1 cellular context compared by ENCODE assay signal in genomic region chr17:7419833-7420610, GRCh38.
TF ChIP-seq lines count a peak whose summit lies in the region.

Gene SPEM1 (plus strand): TSS chr17:7420324. CDS start chr17:7420385, 61 bp downstream.

TF ChIP-seq in HepG2, 621 proteins besides CTCF, POLR2A, EP300 and RAD21 (continued from another document):
- TF ChIP-seq ZBTB44 (CRISPR knock-in tag; IDR thresholded peaks at IDR 0.05) (no peak), ZNF318 (CRISPR knock-in tag; IDR thresholded peaks at IDR 0.05) (no peak), MAX (IDR thresholded peaks at IDR 0.05) (no peak), FOXO4 (CRISPR knock-in tag; conservative IDR thresholded peaks at IDR 0.05) (no peak), HIC2 (CRISPR knock-in tag; IDR thresholded peaks at IDR 0.05; ENCODE audit: low read depth) (no peak)
